Comparison of ENCODE assay signal across 8 cellular contexts in genomic region chr16:29729116-29729521, GRCh38. TPM values are rescaled to one million over a fixed set of nuclear protein-coding genes. Genes with fewer than 3 reads are reported as not detected.
DNase-seq lines count a peak whose midpoint lies in the region; ATAC-seq, FAIRE-seq and TF ChIP-seq lines count a peak whose summit lies in the region.

No MANE protein-coding gene starts in this region.

- H3K27me3 ChIP-seq in K562 (ENCODE audit: control insufficient read depth in 2 of 2, insufficient read depth in 2 of 2, low read length in 2 of 2) (no peaks in the 10 kb centered on the region), liver (ENCODE audit: control insufficient read depth in 4 of 4, insufficient read depth in 4 of 4, low read length in 3 of 4) (no peaks in the 10 kb centered on the region)

- CTCF ChIA-PET in K562 (lab: Yijun Ruan, JAX; ENCODE audit: low intra/inter-chr PET ratio), result interaction anchor here (0.6 to 0.7 kb wide), 2 partner anchors 37 to 61 kb away, joined by 3 to 4 read pairs; partner anchors contain the start of gene KIF22

- in situ Hi-C loops in K562 (cut with MboI), result no loop called here

- H3K9me1 ChIP-seq in K562 (ENCODE audit: control insufficient read depth, insufficient read depth, low read length), result no peaks in the 10 kb centered on the region

- peak overlapping the region; percentile 86 for H2AFZ ChIP-seq in K562 (ENCODE audit: low read depth, low read length)

- WGBS in K562 (ENCODE audit: insufficient coverage, low coverage, missing lambda C conversion rate), result 22% methylated on average over 6 of the region's 6 CpGs
- 35% methylated on average over 6 of the region's 6 CpGs for WGBS in liver

- ATAC-seq in K562 (peak; percentile 89), esophagus mucosa (no peak), HG02885 (IDR thresholded peaks at IDR 0.05; ENCODE audit: poor library complexity, unreplicated experiment) (no peak)

- no peak for TF ChIP-seq POLR2A in K562 (conservative IDR thresholded peaks at IDR 0.05)

- peak overlapping the region; percentile 60 for H3K4me2 ChIP-seq in K562 (ENCODE audit: insufficient read depth, low read length)

- peak; percentile 66 to 74 for TF ChIP-seq RAD21 in K562 (CRISPR knock-in tag; conservative IDR thresholded peaks at IDR 0.05 in 1 of 2, IDR thresholded peaks at IDR 0.05 in 1 of 2)
- peak; percentile 76 to 81 for TF ChIP-seq RAD21 in liver (IDR thresholded peaks at IDR 0.05)

- no peak for TF ChIP-seq EP300 in K562 (IDR thresholded peaks at IDR 0.05; ENCODE audit: low read length)

- H3K79me2 ChIP-seq in K562 (ENCODE audit: control insufficient read depth, insufficient read depth, low read length), result no peaks in the 10 kb centered on the region

- no TSS peak for BruUV-seq in K562 (replicated peaks; lab: Mats Ljungman, UMichigan)

- H3K4me1 ChIP-seq in K562 (replicated peaks in 1 of 2; ENCODE audit: control insufficient read depth in 2 of 2, insufficient read depth in 2 of 2, low read length in 2 of 2), result peaks cover 0 to 3% of the 10 kb centered on the region in 2 experiments; a peak in 4 of 5 replicates
- peaks cover 0 to 6% (median 2%) of the 10 kb centered on the region in 4 donors for H3K4me1 ChIP-seq in liver (ENCODE audit: control insufficient read depth in 4 of 4, insufficient read depth in 4 of 4, low read length in 3 of 4)

- H3K4me3 ChIP-seq in K562, result no peak overlapping the region
- no peak overlapping the region for H3K4me3 ChIP-seq in liver (ENCODE audit: low read depth in 1 of 3, low read length in 3 of 3)

- H3K9ac ChIP-seq in K562 (ENCODE audit: insufficient read depth in 1 of 2, low read depth in 2 of 2, low read length in 2 of 2) (peak overlapping the region; percentile 11 to 82; a peak in 1 of 4 replicates), liver (ENCODE audit: low read depth in 1 of 2, low read length in 2 of 2) (no peak overlapping the region)

- H3K36me3 ChIP-seq in K562 (ENCODE audit: control insufficient read depth, insufficient read depth, low read length) (no peaks in the 10 kb centered on the region), liver (ENCODE audit: control insufficient read depth in 4 of 4, insufficient read depth in 3 of 4, low read depth in 1 of 4, low read length in 3 of 4) (no peaks in the 10 kb centered on the region)

- TF ChIP-seq CTCF in K562 (IDR thresholded peaks at IDR 0.05 in 2 of 3, conservative IDR thresholded peaks at IDR 0.05 in 1 of 3; ENCODE audit: insufficient read depth in 2 of 3, low read depth in 1 of 3, low read length in 3 of 3) (peak; percentile 82 to 93 (median 87)), liver (IDR thresholded peaks at IDR 0.05; ENCODE audit: low read depth, low read length, missing input control) (peak; percentile 65)

- POLR2A ChIA-PET in K562 (lab: Yijun Ruan, JAX), result interaction anchor here (0.6 to 1.2 kb wide), 5 partner anchors 10 to 112 kb away, joined by 3 to 4 read pairs (median 3); no protein-coding TSS in a partner anchor

- DNase-seq in NCI-H1417 (lab: John Stamatoyannopoulos, UW) (peak in 2 of 3 experiments; percentile 11 to 33), NCI-H1417 treated with DMSO at 0.1 percent for 48 hours (lab: John Stamatoyannopoulos, UW) (no peak), NCI-H1694 treated with DMSO at 0.1 percent for 48 hours (lab: John Stamatoyannopoulos, UW) (peak; percentile 71), K562 (ENCODE audit: extremely low read depth in 1 of 4, low spot score in 3 of 4) (peak; percentile 35 to 58 (median 46))
- no peak for DNase-seq in activated naive CD4-positive, alpha-beta T cell treated with anti-CD3 and anti-CD28 coated beads, Interleukin-2, amount 50 U/mL, for 16 hours

- intact Hi-C loops in K562 (cut with micrococcal nuclease), result no loop called here

- H3K9me3 ChIP-seq in K562 (replicated peaks; ENCODE audit: control insufficient read depth, insufficient read depth, low read depth, low read length) (no peaks in the 10 kb centered on the region), liver (ENCODE audit: control insufficient read depth in 4 of 4, low read length in 3 of 4) (no peaks in the 10 kb centered on the region)

- no peaks in the 10 kb centered on the region for H4K20me1 ChIP-seq in K562 (replicated peaks; ENCODE audit: control insufficient read depth, insufficient read depth, low read length)

- no peak overlapping the region for H3K27ac ChIP-seq in K562 (ENCODE audit: extremely low read depth, low read depth, low read length)
- no peak overlapping the region for H3K27ac ChIP-seq in liver (ENCODE audit: low read depth in 1 of 2, low read length in 2 of 2)

- FAIRE-seq in K562 (lab: Jason Lieb, UNC), result peak; percentile 78

TF ChIP-seq in K562, 482 proteins besides CTCF, POLR2A, EP300 and RAD21 (continues in another document):
- TF ChIP-seq FOXA3 (CRISPR knock-in tag; conservative IDR thresholded peaks at IDR 0.05 in 1 of 2, IDR thresholded peaks at IDR 0.05 in 1 of 2) (no peak), PCBP1 (IDR thresholded peaks at IDR 0.05; ENCODE audit: low read depth, low read length, poor library complexity, severe bottlenecking) (no peak)

TF ChIP-seq in liver, 16 proteins besides CTCF, POLR2A, EP300 and RAD21 (continues in another document):
- TF ChIP-seq SP1 (IDR thresholded peaks at IDR 0.05) (no peak), FOXA1 (IDR thresholded peaks at IDR 0.05) (no peak), RXRA (IDR thresholded peaks at IDR 0.05) (no peak), YY1 (IDR thresholded peaks at IDR 0.05) (no peak), TAF1 (conservative IDR thresholded peaks at IDR 0.05) (no peak)

RNA-seq across cellular contexts. Expression of gene C16orf54, which starts 16.7 kb away (rescaled TPM):
- not detected in 2 replicates for total RNA-seq in K562 (2011; cell fraction: chromatin; rRNA removed; ENCODE audit: low replicate concordance)
- not detected in 2 replicates for total RNA-seq in K562 (2011; cell fraction: nucleolus; rRNA removed)
- total RNA-seq in K562 (2011; cell fraction: nucleoplasm; rRNA removed), result not detected in 2 replicates
- total RNA-seq in K562 (2014; rRNA removed) (not detected in 2 replicates), K562 (2014; rRNA removed; fragmentation: Illumina TruSeq; extraction: Trizol) (not detected in 2 replicates), K562 (2015; rRNA removed; fragmentation: Illumina TruSeq; extraction: Trizol) (not detected in 2 replicates), K562 (2021) (0.09 TPM in 1 of 2 replicates, not detected in the other), liver (1 to 10 TPM; 1.3 to 2.4 TPM), esophagus mucosa (0.36 TPM)
- polyA plus RNA-seq in K562 (2011; rRNA removed) (not detected in 2 replicates), K562 (2014; fragmentation: Illumina TruSeq; extraction: Trizol) (not detected in 2 replicates), K562 (2014; fragmentation: Nextera tagmentation; extraction: Ambion mirVana) (not detected), K562 (2014; rRNA removed) (not detected in 2 replicates), liver (under 1 TPM; 0.38 to 0.42 TPM)
- polyA plus RNA-seq in K562 (2011; cell fraction: cytosol; rRNA removed), result not detected in 2 replicates
- not detected in 2 replicates for polyA plus RNA-seq in K562 (2011; cell fraction: nucleus; rRNA removed)
- polyA plus RNA-seq in K562 (2012), result not detected in 2 replicates
- not detected in 2 replicates for polyA minus RNA-seq in K562 (2011; rRNA and poly(A)+ RNA removed)
- polyA minus RNA-seq in K562 (2011; cell fraction: cytosol; rRNA and poly(A)+ RNA removed), result not detected in 2 replicates
- not detected in 2 replicates for polyA minus RNA-seq in K562 (2011; cell fraction: nucleus; rRNA and poly(A)+ RNA removed)

RNA-seq across cellular contexts. Expression of gene ZG16, which starts 48.9 kb away (rescaled TPM):
- total RNA-seq in K562 (2011; cell fraction: chromatin; rRNA removed; ENCODE audit: low replicate concordance), result not detected in 2 replicates
- not detected in 2 replicates for total RNA-seq in K562 (2011; cell fraction: nucleolus; rRNA removed)
- total RNA-seq in K562 (2011; cell fraction: nucleoplasm; rRNA removed), result not detected in 2 replicates
- total RNA-seq in K562 (2014; rRNA removed) (not detected in 2 replicates), K562 (2014; rRNA removed; fragmentation: Illumina TruSeq; extraction: Trizol) (not detected in 2 replicates), K562 (2015; rRNA removed; fragmentation: Illumina TruSeq; extraction: Trizol) (not detected in 2 replicates), K562 (2021) (0.04 TPM in 1 of 2 replicates, not detected in the other), liver (1 to 10 TPM in 1 of 2 donors, under 1 TPM in 1; 0.19 to 2.7 TPM), esophagus mucosa (not detected)
- polyA plus RNA-seq in K562 (2011; rRNA removed) (not detected in 2 replicates), K562 (2014; fragmentation: Illumina TruSeq; extraction: Trizol) (not detected in 2 replicates), K562 (2014; fragmentation: Nextera tagmentation; extraction: Ambion mirVana) (not detected), K562 (2014; rRNA removed) (not detected in 2 replicates), liver (1 to 10 TPM in 1 of 2 donors, under 1 TPM in 1; 0.68 to 2.8 TPM)
- polyA plus RNA-seq in K562 (2011; cell fraction: cytosol; rRNA removed), result not detected in 2 replicates
- not detected in 2 replicates for polyA plus RNA-seq in K562 (2011; cell fraction: nucleus; rRNA removed)
- polyA plus RNA-seq in K562 (2012), result not detected in 2 replicates
- polyA minus RNA-seq in K562 (2011; rRNA and poly(A)+ RNA removed), result not detected in 2 replicates
- not detected in 2 replicates for polyA minus RNA-seq in K562 (2011; cell fraction: cytosol; rRNA and poly(A)+ RNA removed)
- polyA minus RNA-seq in K562 (2011; cell fraction: nucleus; rRNA and poly(A)+ RNA removed), result not detected in 2 replicates

RNA-seq across cellular contexts. Expression of gene QPRT, which starts 50.1 kb away (rescaled TPM):
- 45.6 and 86.1 TPM in 2 replicates for total RNA-seq in K562 (2011; cell fraction: chromatin; rRNA removed; ENCODE audit: low replicate concordance)
- total RNA-seq in K562 (2011; cell fraction: nucleolus; rRNA removed), result 57.9 and 68.0 TPM in 2 replicates
- 66.3 and 114 TPM in 2 replicates for total RNA-seq in K562 (2011; cell fraction: nucleoplasm; rRNA removed)
- total RNA-seq in K562 (2014; rRNA removed), result 112 and 115 TPM in 2 replicates
- total RNA-seq in K562 (2014; rRNA removed; fragmentation: Illumina TruSeq; extraction: Trizol), result 37.3 and 39.2 TPM in 2 replicates
- 72.8 and 76.7 TPM in 2 replicates for total RNA-seq in K562 (2015; rRNA removed; fragmentation: Illumina TruSeq; extraction: Trizol)
- total RNA-seq in K562 (2021), result 80.7 and 86.5 TPM in 2 replicates
- 38.9 and 73.1 TPM in 2 replicates for polyA plus RNA-seq in K562 (2011; rRNA removed)
- 79.6 and 90.5 TPM in 2 replicates for polyA plus RNA-seq in K562 (2011; cell fraction: cytosol; rRNA removed)
- polyA plus RNA-seq in K562 (2011; cell fraction: nucleus; rRNA removed), result 56.0 and 57.6 TPM in 2 replicates
- polyA plus RNA-seq in K562 (2012), result 120 and 164 TPM in 2 replicates
- polyA plus RNA-seq in K562 (2014; fragmentation: Illumina TruSeq; extraction: Trizol), result 64.1 and 72.4 TPM in 2 replicates
- polyA plus RNA-seq in K562 (2014; fragmentation: Nextera tagmentation; extraction: Ambion mirVana), result 10 to 100 TPM in 1 of 2 experiments, 1 to 10 TPM in 1; 7.7 to 10.8 TPM
- polyA plus RNA-seq in K562 (2014; rRNA removed), result 64.3 and 68.8 TPM in 2 replicates
- polyA minus RNA-seq in K562 (2011; rRNA and poly(A)+ RNA removed), result 37.4 and 44.7 TPM in 2 replicates
- polyA minus RNA-seq in K562 (2011; cell fraction: cytosol; rRNA and poly(A)+ RNA removed), result 56.5 and 107 TPM in 2 replicates
- 12.7 and 19.0 TPM in 2 replicates for polyA minus RNA-seq in K562 (2011; cell fraction: nucleus; rRNA and poly(A)+ RNA removed)
- total RNA-seq in liver, result 10 to 100 TPM; 79.4 to 81.7 TPM
- polyA plus RNA-seq in liver, result 100 to 1,000 TPM; 119 to 143 TPM
- total RNA-seq in esophagus mucosa, result 0.60 TPM

Comparison
In these comparisons a context has a peak if more than half of its experiments do, and no peak if none do; other contexts are left out.
1. DNase-seq: peak in NCI-H1417 (2 of 3), NCI-H1694 treated with DMSO at 0.1 percent for 48 hours (single experiment) and K562 (4 of 4); none in NCI-H1417 treated with DMSO at 0.1 percent for 48 hours (single experiment) and activated naive CD4-positive, alpha-beta T cell treated with anti-CD3 and anti-CD28 coated beads, Interleukin-2, amount 50 U/mL, for 16 hours (single experiment).
2. H3K9ac ChIP-seq: peak in K562 (2 of 2); none in liver (0 of 2).
3. RNA of gene QPRT, which starts 50.1 kb away (total RNA-seq): 37.3 to 115 TPM in K562 and 79.4 to 81.7 TPM in liver; 0.60 TPM in esophagus mucosa (single experiment); every median in the first group is over 10 times any median in the second.